Comparison of ENCODE assay signal across 15 cellular contexts in genomic region chr22:29275819-29276565, GRCh38. TPM values are rescaled to one million over a fixed set of nuclear protein-coding genes. Genes with fewer than 3 reads are reported as not detected.
DNase-seq lines count a peak whose midpoint lies in the region; ATAC-seq, FAIRE-seq and TF ChIP-seq lines count a peak whose summit lies in the region.
"Had no signal": no experiment of that assay in that cellular context is flagged by ENCODE, and none has a peak within 500 bp of the region (broad histone marks: within the 10 kb centered on the region; RNA-seq: fewer than 3 reads in every experiment).

No MANE protein-coding gene starts in this region.

- H3K9ac ChIP-seq in GM23248, result no peak overlapping the region
- H3K9ac ChIP-seq: SK-N-SH had no signal

- peak; percentile 50 to 80 (median 66) for ATAC-seq in pancreas
- ATAC-seq: HCT116 had no signal

- H3K79me2 ChIP-seq in GM23248 (ENCODE audit: insufficient read depth), result peaks cover 100% of the 10 kb centered on the region

- no peaks in the 10 kb centered on the region for H3K9me3 ChIP-seq in pancreas
- no peaks in the 10 kb centered on the region for H3K9me3 ChIP-seq in GM23248 (ENCODE audit: low read depth)
- H3K9me3 ChIP-seq: sigmoid colon, SK-N-SH had no signal

- intact Hi-C loops in pancreas (cut with DNase I), result no loop called here

- no peak overlapping the region for H3K4me3 ChIP-seq in pancreas
- no peak overlapping the region for H3K4me3 ChIP-seq in GM23248
- H3K4me3 ChIP-seq: sigmoid colon had no signal

- peaks cover 50% of the 10 kb centered on the region for H3F3A ChIP-seq in GM23248 (ENCODE audit: insufficient read depth)

- H3K27ac ChIP-seq in pancreas (peak overlapping the region in 3 of 4 donors; percentile 5 to 31 (median 22)), GM23248 (no peak overlapping the region)
- H3K27ac ChIP-seq: brain microvascular endothelial cell, sigmoid colon had no signal

- H4K20me1 ChIP-seq in GM23248 (ENCODE audit: insufficient read depth), result peaks cover 35% of the 10 kb centered on the region; the same call in 1 of the 2 replicates

- 8 to 14% methylated on average over 3 of the region's 3 CpGs for WGBS in pancreas, 2 donors
- 70 to 72% methylated on average over 3 of the region's 3 CpGs for WGBS in GM23248 (ENCODE audit: low coverage in 1 of 2, low lambda C conversion rate in 2 of 2, missing lambda C conversion rate in 2 of 2), 2 experiments

- FAIRE-seq in G401.6 (lab: Jason Lieb, UNC), result peak; percentile 23
- no peak for FAIRE-seq in pancreas (lab: Jason Lieb, UNC)

- H3K4me2 ChIP-seq in GM23248 (ENCODE audit: unreplicated experiment), result no peak overlapping the region
- H3K4me2 ChIP-seq: SK-N-SH had no signal

- in situ Hi-C loops in SK-MEL-5 (cut with HindIII; ENCODE audit: low pct_unique_long_range_greater_than_20kb, low sequenced_read_pairs) (no loop called here), GM23248 (cut with MboI) (no loop called here)

- H2AFZ ChIP-seq in GM23248, result no peak overlapping the region

- H3K4me1 ChIP-seq in pancreas (peaks cover 57 to 65% (median 62%) of the 10 kb centered on the region in 3 donors), GM23248 (ENCODE audit: insufficient read depth) (peaks cover 13% of the 10 kb centered on the region)

- H3K27me3 ChIP-seq in pancreas, result no peaks in the 10 kb centered on the region
- no peaks in the 10 kb centered on the region for H3K27me3 ChIP-seq in GM23248 (replicated peaks; ENCODE audit: insufficient read depth)
- H3K27me3 ChIP-seq: brain microvascular endothelial cell, sigmoid colon had no signal

- H3K9me2 ChIP-seq in GM23248 (ENCODE audit: insufficient read depth), result no peaks in the 10 kb centered on the region
- H3K9me2 ChIP-seq: SK-N-SH had no signal

- DNase-seq in SK-MEL-5 (ENCODE audit: low read depth, low spot score) (peak; percentile 74), foreskin melanocyte (peak; percentile 88), pancreas (no peak), GM23248 (no peak), T1000 (lab: John Stamatoyannopoulos, UW) (no peak), NCI-H1417 (lab: John Stamatoyannopoulos, UW) (no peak), mesenteric fat pad (ENCODE audit: low spot score) (no peak)
- DNase-seq: activated CD4-positive, alpha-beta T cell treated with anti-CD3 and anti-CD28 coated beads for 1 hour; brain microvascular endothelial cell; effector CD8-positive, alpha-beta T cell; MV-4-11; sigmoid colon; SK-N-SH had no signal

- TF ChIP-seq CTCF in pancreas (IDR thresholded peaks at IDR 0.05), result no peak

- H3K36me3 ChIP-seq in pancreas, result peaks cover 0 to 54% (median 16%) of the 10 kb centered on the region in 3 donors
- H3K36me3 ChIP-seq in GM23248 (ENCODE audit: low read depth), result peaks cover 83% of the 10 kb centered on the region

RNA-seq across cellular contexts. Expression of gene EWSR1, which starts 7.9 kb away (rescaled TPM):
- total RNA-seq in SK-MEL-5 (2014; rRNA removed; shearing (Covaris generic)), result 211 and 226 TPM in 2 replicates
- 298 and 342 TPM in 2 replicates for polyA plus RNA-seq in SK-MEL-5 (2015; cell fraction: cytosol; rRNA removed)
- polyA plus RNA-seq in SK-MEL-5 (2015; cell fraction: nucleus; rRNA removed), result 1,231 and 1,371 TPM in 2 replicates
- total RNA-seq in pancreas (100 to 1,000 TPM in 3 of 6 donors, 10 to 100 TPM in 3; 49.2 to 104 (median 87.5) TPM), mesenteric fat pad (191 TPM)
- polyA plus RNA-seq in pancreas (100 to 1,000 TPM; 136 to 257 TPM), GM23248 (2016; fragmentation: Nextera tagmentation; extraction: Ambion mirVana) (198 and 210 TPM in 2 replicates)
- total RNA-seq in GM23248 (2014; rRNA removed; shearing (Covaris generic)), result 154 and 190 TPM in 2 replicates

RNA-seq across cellular contexts. Expression of gene RHBDD3, which starts 8.2 kb away (rescaled TPM):
- total RNA-seq in SK-MEL-5 (2014; rRNA removed; shearing (Covaris generic)), result 32.3 and 33.4 TPM in 2 replicates
- polyA plus RNA-seq in SK-MEL-5 (2015; cell fraction: cytosol; rRNA removed), result 53.0 and 55.2 TPM in 2 replicates
- 118 and 143 TPM in 2 replicates for polyA plus RNA-seq in SK-MEL-5 (2015; cell fraction: nucleus; rRNA removed)
- 10 to 100 TPM in 2 of 6 donors, 1 to 10 TPM in 4; 5.4 to 13.2 (median 9.0) TPM for total RNA-seq in pancreas
- polyA plus RNA-seq in pancreas, result 10 to 100 TPM; 36.2 to 38.2 TPM
- total RNA-seq in GM23248 (2014; rRNA removed; shearing (Covaris generic)), result 37.3 and 43.5 TPM in 2 replicates
- 28.8 and 31.4 TPM in 2 replicates for polyA plus RNA-seq in GM23248 (2016; fragmentation: Nextera tagmentation; extraction: Ambion mirVana)
- 19.2 TPM for total RNA-seq in mesenteric fat pad

RNA-seq across cellular contexts. Expression of gene GAS2L1, which starts 30.5 kb away (rescaled TPM):
- 6.9 and 9.1 TPM in 2 replicates for total RNA-seq in SK-MEL-5 (2014; rRNA removed; shearing (Covaris generic))
- polyA plus RNA-seq in SK-MEL-5 (2015; cell fraction: cytosol; rRNA removed), result 53.3 and 56.5 TPM in 2 replicates
- 47.3 and 57.1 TPM in 2 replicates for polyA plus RNA-seq in SK-MEL-5 (2015; cell fraction: nucleus; rRNA removed)
- 10 to 100 TPM in 1 of 6 donors, 1 to 10 TPM in 5; 5.2 to 10.7 (median 7.8) TPM for total RNA-seq in pancreas
- 10 to 100 TPM; 11.7 to 13.6 TPM for polyA plus RNA-seq in pancreas
- 23.7 and 26.3 TPM in 2 replicates for total RNA-seq in GM23248 (2014; rRNA removed; shearing (Covaris generic))
- 21.2 and 22.7 TPM in 2 replicates for polyA plus RNA-seq in GM23248 (2016; fragmentation: Nextera tagmentation; extraction: Ambion mirVana)
- total RNA-seq in mesenteric fat pad, result 36.2 TPM

RNA-seq across cellular contexts. Expression of gene RASL10A, which starts 39.5 kb away (rescaled TPM):
- total RNA-seq in SK-MEL-5 (2014; rRNA removed; shearing (Covaris generic)), result not detected in 2 replicates
- 0.44 and 0.57 TPM in 2 replicates for polyA plus RNA-seq in SK-MEL-5 (2015; cell fraction: cytosol; rRNA removed)
- polyA plus RNA-seq in SK-MEL-5 (2015; cell fraction: nucleus; rRNA removed), result 4.1 and 6.8 TPM in 2 replicates
- total RNA-seq in pancreas, result under 1 TPM; 0.24 to 0.61 (median 0.50) TPM
- polyA plus RNA-seq in pancreas, result 1 to 10 TPM; 3.7 to 4.4 TPM
- total RNA-seq in GM23248 (2014; rRNA removed; shearing (Covaris generic)), result not detected in 2 replicates
- 0.13 and 0.20 TPM in 2 replicates for polyA plus RNA-seq in GM23248 (2016; fragmentation: Nextera tagmentation; extraction: Ambion mirVana)
- total RNA-seq in mesenteric fat pad, result 1.9 TPM

Comparison
In these comparisons a context has a peak if more than half of its experiments do, and no peak if none do; other contexts are left out.
1. DNase-seq: peak in SK-MEL-5 (single experiment) and foreskin melanocyte (single experiment); none in pancreas (0 of 6), GM23248 (single experiment), T1000 (single experiment), NCI-H1417 (0 of 3) and mesenteric fat pad (single experiment).